Comparison of ENCODE assay signal across 8 cellular contexts in the genomic region with DNA sequence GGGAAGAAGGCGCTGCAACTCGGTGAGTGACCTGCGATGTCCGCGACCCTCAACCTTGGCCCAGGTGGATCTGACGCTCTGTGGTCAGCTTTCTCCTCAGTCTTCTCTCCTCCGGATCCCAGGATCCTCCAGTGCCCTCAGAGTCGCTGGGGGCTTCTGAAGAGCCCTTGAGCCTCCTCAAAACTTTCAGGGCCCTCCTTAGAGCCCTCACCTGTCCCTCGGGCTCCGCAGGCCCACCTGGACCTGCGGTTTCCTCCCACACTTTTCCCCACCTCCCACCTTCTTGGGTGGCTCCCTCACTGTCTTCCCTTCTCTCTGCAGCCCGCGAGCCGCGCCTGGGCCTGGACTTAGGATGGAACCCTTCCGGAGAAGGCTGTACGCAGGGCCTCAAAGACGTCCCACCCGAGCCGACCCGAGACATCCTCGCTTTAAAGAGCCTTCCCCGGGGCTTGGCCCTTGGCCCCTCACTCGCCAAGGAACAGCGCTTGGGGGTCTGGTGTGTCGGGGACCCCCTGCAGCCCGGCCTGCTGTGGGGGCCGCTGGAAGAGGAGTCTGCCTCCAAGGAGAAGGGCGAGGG. TPM values are rescaled to one million over a fixed set of nuclear protein-coding genes. Genes with fewer than 3 reads are reported as not detected.
A peak's percentile ranks its signal among the peaks of the same experiment; 100 is the strongest.
DNase-seq lines count a peak whose midpoint lies in the region; ATAC-seq and TF ChIP-seq lines count a peak whose summit lies in the region.

No MANE protein-coding gene starts in this region.

- H2AFZ ChIP-seq in osteoblast (ENCODE audit: low read length) = peak overlapping the region; percentile 100

- H3K27me3 ChIP-seq in MG63 (no peaks in the 10 kb centered on the region), ectodermal cell (ENCODE audit: control insufficient read depth, insufficient read depth, low read length, poor library complexity, severe bottlenecking) (no peaks in the 10 kb centered on the region), osteoblast (ENCODE audit: insufficient read depth, low read length) (no peaks in the 10 kb centered on the region)

- H3K4me3 ChIP-seq in GM12865 (ENCODE audit: low read depth, low read length) (peak overlapping the region; percentile 69), MG63 (peak overlapping the region; percentile 83), ectodermal cell (ENCODE audit: insufficient read depth, low read depth, low read length) (peak overlapping the region; percentile 82), osteoblast (ENCODE audit: insufficient read depth, low read length) (peak overlapping the region; percentile 84)

- peak overlapping the region; percentile 97 for H3K4me2 ChIP-seq in osteoblast (ENCODE audit: insufficient read depth, low read length)

- no peak for DNase-seq in GM12865 (ENCODE audit: low read depth)
- DNase-seq in MG63 = no peak
- peak; percentile 47 for DNase-seq in osteoblast (ENCODE audit: insufficient read length, low spot score, missing footprints)
- DNase-seq in left lobe of liver (ENCODE audit: low spot score) = no peak
- DNase-seq in AG08396 (ENCODE audit: low spot score) = no peak
- no peak for DNase-seq in sciatic nerve (ENCODE audit: low spot score)
- no peak for DNase-seq in HPDE6-E6E7 (ENCODE audit: extremely low spot score)

- H3K79me2 ChIP-seq in osteoblast (ENCODE audit: insufficient read depth, low read length) = peaks cover 86% of the 10 kb centered on the region

- 1% methylated on average over 29 of the region's 29 CpGs for WGBS in ectodermal cell, 2 experiments

- ATAC-seq in left lobe of liver (no peak), sciatic nerve (no peak)

- H3K27ac ChIP-seq in ectodermal cell (ENCODE audit: insufficient read depth, low read depth, low read length, poor library complexity, severe bottlenecking) (no peak overlapping the region), osteoblast (ENCODE audit: low read depth, low read length) (peak overlapping the region; percentile 98)

- intact Hi-C loops in sciatic nerve (cut with DNase I) = no loop called here

- H3K4me1 ChIP-seq in ectodermal cell (ENCODE audit: control insufficient read depth, insufficient read depth, low read length) (peaks cover 14% of the 10 kb centered on the region), osteoblast (ENCODE audit: insufficient read depth, low read length) (peaks cover 28% of the 10 kb centered on the region)

- H3K9me3 ChIP-seq in MG63 (no peaks in the 10 kb centered on the region; the same call in 1 of the 2 replicates), ectodermal cell (ENCODE audit: control insufficient read depth, low read length) (no peaks in the 10 kb centered on the region), osteoblast (ENCODE audit: low read depth, low read length) (no peaks in the 10 kb centered on the region)

- H4K20me1 ChIP-seq in osteoblast (ENCODE audit: insufficient read depth, low read length) = peaks cover 28% of the 10 kb centered on the region

- H3K36me3 ChIP-seq in MG63 (peaks cover 43% of the 10 kb centered on the region), ectodermal cell (ENCODE audit: control insufficient read depth, insufficient read depth, low read length) (peaks cover 32% of the 10 kb centered on the region), osteoblast (ENCODE audit: insufficient read depth, low read length) (peaks cover 42% of the 10 kb centered on the region)

- TF ChIP-seq CTCF in GM12865 (IDR thresholded peaks at IDR 0.05; ENCODE audit: insufficient read depth, low read depth, low read length, missing control alignments) = no peak
- no peak for TF ChIP-seq CTCF in osteoblast (IDR thresholded peaks at IDR 0.05; ENCODE audit: extremely low read depth, low read depth, low read length)

RNA-seq across cellular contexts. Expression of gene ZNF408, which starts 0.3 kb away (rescaled TPM):
- 8.0 and 16.1 TPM in 2 replicates for total RNA-seq in MG63 (2014; rRNA removed; shearing (Covaris generic); ENCODE audit: low replicate concordance)
- polyA plus RNA-seq in ectodermal cell (2013, experiment 1 of 4) = 9.6 TPM
- polyA plus RNA-seq in ectodermal cell (2013, experiment 2 of 4) = 12.8 TPM
- 9.9 TPM for polyA plus RNA-seq in ectodermal cell (2013, experiment 3 of 4)
- polyA plus RNA-seq in ectodermal cell (2013, experiment 4 of 4) = 9.8 TPM
- total RNA-seq in osteoblast (16.2 and 16.3 TPM in 2 replicates), left lobe of liver (9.4 TPM), sciatic nerve (6.5 TPM)

RNA-seq across cellular contexts. Expression of gene ARHGAP1, which starts 0.7 kb away (rescaled TPM):
- 2.6 and 6.3 TPM in 2 replicates for total RNA-seq in MG63 (2014; rRNA removed; shearing (Covaris generic); ENCODE audit: low replicate concordance)
- 39.6 TPM for polyA plus RNA-seq in ectodermal cell (2013, experiment 1 of 4)
- 38.7 TPM for polyA plus RNA-seq in ectodermal cell (2013, experiment 2 of 4)
- 24.7 TPM for polyA plus RNA-seq in ectodermal cell (2013, experiment 3 of 4)
- polyA plus RNA-seq in ectodermal cell (2013, experiment 4 of 4) = 25.6 TPM
- 88.3 and 100 TPM in 2 replicates for total RNA-seq in osteoblast
- total RNA-seq in left lobe of liver = 29.3 TPM
- total RNA-seq in sciatic nerve = 78.6 TPM

RNA-seq across cellular contexts. Expression of gene F2, which starts 17.8 kb away (rescaled TPM):
- total RNA-seq in MG63 (2014; rRNA removed; shearing (Covaris generic); ENCODE audit: low replicate concordance) = 0.46 TPM in 1 of 2 replicates, not detected in the other
- not detected for polyA plus RNA-seq in ectodermal cell (2013, experiment 1 of 4)
- not detected for polyA plus RNA-seq in ectodermal cell (2013, experiment 2 of 4)
- polyA plus RNA-seq in ectodermal cell (2013, experiment 3 of 4) = 0.37 TPM
- polyA plus RNA-seq in ectodermal cell (2013, experiment 4 of 4) = 0.20 TPM
- total RNA-seq in osteoblast (not detected in 2 replicates), left lobe of liver (1,408 TPM), sciatic nerve (not detected)

Comparison
In these comparisons a context has a peak if more than half of its experiments do, and no peak if none do; other contexts are left out.
1. RNA of gene F2, which starts 17.8 kb away (total RNA-seq): 1,408 TPM in left lobe of liver (single experiment); 0.46 TPM in MG63, not detected in sciatic nerve (single experiment) and not detected in osteoblast; every median in the first group is over 100 times any median in the second.
2. Peak in every context shown above with its lines, with median percentiles within 50 percentile points of each other: H3K4me3 ChIP-seq.